In genomic region chr1:230169454-230170152, GRCh38 we compare ENCODE assay signal across 8 cellular contexts.
DNase-seq lines count a peak whose midpoint lies in the region; ATAC-seq lines count a peak whose summit lies in the region.

No MANE protein-coding gene starts in this region.

- ATAC-seq in right cardiac atrium (peak; percentile 30 to 51), HG03280 (IDR thresholded peaks at IDR 0.05; ENCODE audit: unreplicated experiment) (no peak)

- intact Hi-C loops in right cardiac atrium (cut with DNase I): no loop called here

- no peak overlapping the region for H3K4me3 ChIP-seq in right cardiac atrium (ENCODE audit: low read length)
- H3K4me3 ChIP-seq in thymus (ENCODE audit: low read length): peak overlapping the region; percentile 22

- peaks cover 3% of the 10 kb centered on the region for H3K36me3 ChIP-seq in thymus (ENCODE audit: control insufficient read depth, insufficient read depth)

- whole genome bisulfite sequencing in right cardiac atrium: 67% methylated on average over 8 of the region's 8 CpGs
- WGBS in thymus: 67% methylated on average over 8 of the region's 8 CpGs

- H3K4me1 Mint-ChIP-seq in activated CD4-positive, alpha-beta T cell treated with anti-CD3 and anti-CD28 coated beads, Interleukin-2, amount 10 ng/mL, durations not matched to agents 7 days and 5 days: peaks cover 38% of the 10 kb centered on the region

- H3K9me3 ChIP-seq in right cardiac atrium (ENCODE audit: control insufficient read depth, low read length) (no peaks in the 10 kb centered on the region), thymus (ENCODE audit: control insufficient read depth) (peaks cover 2% of the 10 kb centered on the region)

- no peaks in the 10 kb centered on the region for H3K9me3 Mint-ChIP-seq in activated CD4-positive, alpha-beta T cell treated with anti-CD3 and anti-CD28 coated beads, Interleukin-2, amount 10 ng/mL, durations not matched to agents 7 days and 5 days

- H3K4me1 ChIP-seq in right cardiac atrium (ENCODE audit: control insufficient read depth, insufficient read depth, low read length) (peaks cover 3% of the 10 kb centered on the region), thymus (ENCODE audit: control insufficient read depth, insufficient read depth, low read length) (peaks cover 46% of the 10 kb centered on the region)

- peak overlapping the region; percentile 37 for H3K4me3 Mint-ChIP-seq in activated CD4-positive, alpha-beta T cell treated with anti-CD3 and anti-CD28 coated beads, Interleukin-2, amount 10 ng/mL, durations not matched to agents 7 days and 5 days

- H3K27me3 ChIP-seq in right cardiac atrium (ENCODE audit: control insufficient read depth, insufficient read depth) (no peaks in the 10 kb centered on the region), thymus (ENCODE audit: control insufficient read depth, insufficient read depth) (no peaks in the 10 kb centered on the region)

- H3K36me3 Mint-ChIP-seq in activated CD4-positive, alpha-beta T cell treated with anti-CD3 and anti-CD28 coated beads, Interleukin-2, amount 10 ng/mL, durations not matched to agents 7 days and 5 days (ENCODE audit: low read depth): no peaks in the 10 kb centered on the region

- POLR2A ChIA-PET in activated CD4-positive, alpha-beta T cell treated with anti-CD3 and anti-CD28 coated beads, Interleukin-2, amount 10 ng/mL, durations not matched to agents 7 days and 5 days (lab: Charles Lee): no interaction called here

- H3K27ac Mint-ChIP-seq in activated CD4-positive, alpha-beta T cell treated with anti-CD3 and anti-CD28 coated beads, Interleukin-2, amount 10 ng/mL, durations not matched to agents 7 days and 5 days: peak overlapping the region; percentile 65

- DNase-seq in activated CD4-positive, alpha-beta T cell treated with anti-CD3 and anti-CD28 coated beads, Interleukin-2, amount 10 ng/mL, durations not matched to agents 7 days and 5 days: no peak
- no peak for DNase-seq in activated CD4-positive, alpha-beta T cell treated with anti-CD3 and anti-CD28 coated beads, Interleukin-2, amount 50 U/mL, for 4 hours
- DNase-seq in OCI-M1 (lab: John Stamatoyannopoulos, UW) (peak; percentile 86), right cardiac atrium (no peak), SK-N-DZ (ENCODE audit: low spot score) (no peak), COLO668 (lab: John Stamatoyannopoulos, UW; ENCODE audit: unreplicated experiment) (no peak)

- H3K27ac ChIP-seq in right cardiac atrium (ENCODE audit: low read length) (no peak overlapping the region), thymus (ENCODE audit: low read depth) (peak overlapping the region; percentile 47)

- no peaks in the 10 kb centered on the region for H3K27me3 Mint-ChIP-seq in activated CD4-positive, alpha-beta T cell treated with anti-CD3 and anti-CD28 coated beads, Interleukin-2, amount 10 ng/mL, durations not matched to agents 7 days and 5 days

- CTCF ChIA-PET in activated CD4-positive, alpha-beta T cell treated with anti-CD3 and anti-CD28 coated beads, Interleukin-2, amount 10 ng/mL, durations not matched to agents 7 days and 5 days (lab: Charles Lee): interaction anchor here (0.6 kb wide), 1 partner anchor 1260 kb away, joined by 3 read pairs; no protein-coding TSS in a partner anchor
